In the genomic region with DNA sequence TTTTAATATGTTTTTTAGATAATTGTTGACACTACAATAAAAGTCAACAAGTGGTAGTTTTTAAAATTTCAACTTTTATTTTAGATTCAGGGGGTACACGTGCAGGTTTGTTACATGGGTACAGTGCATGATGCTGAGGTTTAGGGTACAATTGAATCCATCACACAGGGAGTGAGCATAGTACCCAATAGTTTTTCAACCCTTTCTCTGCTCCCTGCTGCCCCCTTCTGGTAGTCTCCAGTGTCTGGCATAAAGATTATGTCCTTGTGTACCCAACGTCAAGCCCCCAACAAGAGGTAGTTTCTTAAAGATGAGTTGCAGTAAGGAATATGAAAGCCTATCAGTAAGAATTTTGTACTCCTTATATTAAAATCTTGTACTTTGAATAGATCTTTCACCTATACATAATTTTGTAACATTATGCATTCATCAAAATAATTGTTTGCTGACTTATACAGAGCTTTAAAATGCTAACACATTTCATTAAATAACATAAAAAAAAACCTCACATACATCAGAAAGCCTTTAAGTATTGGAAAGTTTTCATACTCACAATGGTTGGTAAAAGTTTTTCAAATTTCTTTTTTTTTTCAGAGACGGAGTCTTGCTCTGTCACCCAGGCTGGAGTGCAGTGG, we compare ENCODE assay signal across 8 cellular contexts. TPM values are rescaled to one million over a fixed set of nuclear protein-coding genes. Genes with fewer than 3 reads are reported as not detected.
DNase-seq lines count a peak whose midpoint lies in the region; ATAC-seq, FAIRE-seq and TF ChIP-seq lines count a peak whose summit lies in the region.

No MANE protein-coding gene starts in this region.

- FAIRE-seq in astrocyte (lab: Jason Lieb, UNC) (no peak), kidney (lab: Jason Lieb, UNC) (no peak)

- H3K27ac Mint-ChIP-seq in astrocyte (ENCODE audit: unreplicated experiment), result no peak overlapping the region

- H3K36me3 ChIP-seq in DOHH2 (ENCODE audit: control insufficient read depth, low read length) (no peaks in the 10 kb centered on the region), astrocyte (ENCODE audit: insufficient read depth, low read length) (no peaks in the 10 kb centered on the region), kidney (ENCODE audit: control insufficient read depth in 1 of 2, insufficient read depth in 2 of 2, low read length in 2 of 2) (no peaks in the 10 kb centered on the region)

- no peaks in the 10 kb centered on the region for H3K4me1 Mint-ChIP-seq in astrocyte (ENCODE audit: low read depth, unreplicated experiment)

- H3K79me2 ChIP-seq in DOHH2 (ENCODE audit: control insufficient read depth, low read length) (no peaks in the 10 kb centered on the region), astrocyte (ENCODE audit: insufficient read depth, low read length) (no peaks in the 10 kb centered on the region)

- H4K20me1 ChIP-seq in DOHH2 (ENCODE audit: control insufficient read depth, insufficient read depth, low read depth, low read length) (no peaks in the 10 kb centered on the region), astrocyte (ENCODE audit: insufficient read depth, low read length) (no peaks in the 10 kb centered on the region)

- TF ChIP-seq CTCF in DOHH2 (IDR thresholded peaks at IDR 0.05; ENCODE audit: low read depth, low read length, poor library complexity, severe bottlenecking), result peak; percentile 81
- peak; percentile 74 for TF ChIP-seq CTCF in astrocyte (IDR thresholded peaks at IDR 0.05; ENCODE audit: insufficient read depth, low read depth, low read length)
- TF ChIP-seq CTCF in kidney (IDR thresholded peaks at IDR 0.05; ENCODE audit: borderline replicate concordance, extremely low read depth, insufficient read depth), result peak; percentile 65
- TF ChIP-seq CTCF in coronary artery (IDR thresholded peaks at IDR 0.05), result no peak

- peak; percentile 77 for ATAC-seq in GM21619 (IDR thresholded peaks at IDR 0.05; ENCODE audit: unreplicated experiment)

- no peaks in the 10 kb centered on the region for H3K36me3 Mint-ChIP-seq in astrocyte (ENCODE audit: low read depth, unreplicated experiment)

- peak; percentile 69 for DNase-seq in NCI-H1092 (lab: John Stamatoyannopoulos, UW)
- peak; percentile 45 to 75 (median 66) for DNase-seq in T-helper 2 cell
- DNase-seq in astrocyte (ENCODE audit: low read depth), result peak; percentile 8
- no peak for DNase-seq in kidney
- peak; percentile 49 to 73 (median 66) for DNase-seq in stimulated activated CD4-positive, alpha-beta T cell treated with anti-CD3 and anti-CD28 coated beads, TNF-alpha, amount 100 ng/mL, for 24 hours (ENCODE audit: low read depth in 3 of 3)
- DNase-seq in coronary artery (ENCODE audit: low spot score), result no peak

- H3K4me2 ChIP-seq in DOHH2 (ENCODE audit: low read length) (no peak overlapping the region), astrocyte (ENCODE audit: low read length) (no peak overlapping the region)

- intact Hi-C loops in kidney (cut with DNase I), result no loop called here

- H3K4me1 ChIP-seq in DOHH2 (ENCODE audit: control insufficient read depth, low read length) (peaks cover 2% of the 10 kb centered on the region; the same call in 1 of the 2 replicates), astrocyte (ENCODE audit: insufficient read depth, low read length) (no peaks in the 10 kb centered on the region), kidney (ENCODE audit: control insufficient read depth in 1 of 2, insufficient read depth in 1 of 2, low read depth in 1 of 2, low read length in 2 of 2) (no peaks in the 10 kb centered on the region)

- no peaks in the 10 kb centered on the region for H3K27me3 Mint-ChIP-seq in astrocyte (ENCODE audit: low read depth, unreplicated experiment)

- H3K9me2 ChIP-seq in DOHH2 (replicated peaks; ENCODE audit: control insufficient read depth, low read length), result no peaks in the 10 kb centered on the region

- H3K9ac ChIP-seq in astrocyte (ENCODE audit: low read length), result no peak overlapping the region
- no peak overlapping the region for H3K9ac ChIP-seq in kidney (ENCODE audit: low read length in 2 of 2)

- H2AFZ ChIP-seq in astrocyte (ENCODE audit: low read depth, low read length), result no peak overlapping the region

- H3K27ac ChIP-seq in DOHH2 (ENCODE audit: low read depth, low read length) (no peak overlapping the region), astrocyte (ENCODE audit: low read depth, low read length) (no peak overlapping the region), kidney (ENCODE audit: low read depth in 2 of 2, low read length in 2 of 2) (no peak overlapping the region), coronary artery (no peak overlapping the region)

- H3K9me3 ChIP-seq in DOHH2 (ENCODE audit: control insufficient read depth, insufficient read depth, low read length) (no peaks in the 10 kb centered on the region), astrocyte (ENCODE audit: insufficient read depth, low read depth, low read length) (no peaks in the 10 kb centered on the region), kidney (ENCODE audit: control insufficient read depth in 1 of 2, low read length in 2 of 2) (no peaks in the 10 kb centered on the region)

- H3K4me3 ChIP-seq in DOHH2 (ENCODE audit: low read length) (no peak overlapping the region), astrocyte (ENCODE audit: insufficient read depth, low read depth, low read length) (no peak overlapping the region), kidney (ENCODE audit: low read length in 2 of 2) (no peak overlapping the region), coronary artery (no peak overlapping the region)

- no peak overlapping the region for H3K4me3 Mint-ChIP-seq in astrocyte (ENCODE audit: unreplicated experiment)

- H3K27me3 ChIP-seq in DOHH2 (ENCODE audit: control insufficient read depth, low read length) (no peaks in the 10 kb centered on the region; the same call in 1 of the 2 replicates), astrocyte (ENCODE audit: insufficient read depth, low read length) (no peaks in the 10 kb centered on the region)

- H3K9me3 Mint-ChIP-seq in astrocyte (ENCODE audit: unreplicated experiment), result no peaks in the 10 kb centered on the region

- peaks cover 4% of the 10 kb centered on the region for H3F3A ChIP-seq in DOHH2 (ENCODE audit: control insufficient read depth, insufficient read depth)

RNA-seq across cellular contexts. Expression of gene RALGAPA1, which starts 5.4 kb away (rescaled TPM):
- total RNA-seq in astrocyte (24.8 TPM in 2 replicates), kidney (78.7 TPM)
- polyA plus RNA-seq in kidney (ENCODE audit: insufficient read depth, low read depth, low replicate concordance), result 13.3 TPM

RNA-seq across cellular contexts. Expression of gene BRMS1L, which starts 11.7 kb away (rescaled TPM):
- total RNA-seq in astrocyte (9.6 and 12.0 TPM in 2 replicates), kidney (7.3 TPM)
- polyA plus RNA-seq in kidney (ENCODE audit: insufficient read depth, low read depth, low replicate concordance), result 9.0 TPM

Comparison
In these comparisons a context has a peak if more than half of its experiments do, and no peak if none do; other contexts are left out.
1. DNase-seq: peak in NCI-H1092 (single experiment), T-helper 2 cell (5 of 5), astrocyte (single experiment) and stimulated activated CD4-positive, alpha-beta T cell treated with anti-CD3 and anti-CD28 coated beads, TNF-alpha, amount 100 ng/mL, for 24 hours (3 of 3); none in kidney (single experiment) and coronary artery (single experiment).